Comparison of ENCODE assay signal across 17 cellular contexts in the genomic region with DNA sequence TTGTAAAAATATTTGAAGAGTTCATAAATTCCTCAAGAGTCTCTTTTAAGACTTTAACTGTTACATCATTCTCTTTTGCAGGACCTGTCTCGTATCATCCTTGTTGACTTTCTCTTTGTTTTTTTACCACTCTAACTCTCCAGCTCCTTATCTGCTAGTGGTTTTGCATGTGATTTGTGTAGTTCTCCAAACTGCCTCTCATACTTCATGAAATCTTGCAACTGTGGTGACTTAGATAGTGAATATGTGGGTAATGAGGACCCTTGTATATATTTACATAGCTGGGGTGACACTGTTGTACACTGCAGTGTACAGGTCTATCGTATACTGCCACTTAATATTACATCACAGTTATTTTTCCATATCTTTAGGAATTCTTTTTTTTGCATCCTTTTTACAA. TPM values are rescaled to one million over a fixed set of nuclear protein-coding genes. Genes with fewer than 3 reads are reported as not detected.
"Had no signal": no experiment of that assay in that cellular context is flagged by ENCODE, and none has a peak within 500 bp of the region (broad histone marks: within the 10 kb centered on the region; RNA-seq: fewer than 3 reads in every experiment).

No MANE protein-coding gene starts in this region.

- H3K4me3 ChIP-seq: esophagus squamous epithelium, heart right ventricle, ovary, sigmoid colon had no signal

- H3K36me3 ChIP-seq: esophagus squamous epithelium, heart right ventricle, ovary, sigmoid colon had no signal

- H3K9me3 ChIP-seq: esophagus squamous epithelium, ovary had no signal

- H3K27ac Mint-ChIP-seq: activated CD8-positive, alpha-beta memory T cell treated with anti-CD3 and anti-CD28 coated beads, Interleukin-2, amount 10 ng/mL, durations not matched to agents 7 days and 5 days; activated naive CD8-positive, alpha-beta T cell; activated T-cell treated with anti-CD3 and anti-CD28 coated beads, Interleukin-2, amount 50 U/mL, for 24 hours; T-helper 1 cell treated with Interleukin-12 subunit alpha and Interleukin-12 subunit beta and Interleukin-4 antibody, amounts not matched to agents 30 μg/mL and 1 μg/mL, for 36 hours; type B pancreatic cell had no signal

- H3K4me1 ChIP-seq: sigmoid colon had no signal

- H3K9me3 Mint-ChIP-seq: activated T-cell treated with anti-CD3 and anti-CD28 coated beads, Interleukin-2, amount 50 U/mL, for 24 hours; T-helper 1 cell treated with Interleukin-12 subunit alpha and Interleukin-12 subunit beta and Interleukin-4 antibody, amounts not matched to agents 30 μg/mL and 1 μg/mL, for 36 hours; type B pancreatic cell had no signal

- H3K4me3 Mint-ChIP-seq: activated CD8-positive, alpha-beta memory T cell treated with anti-CD3 and anti-CD28 coated beads, Interleukin-2, amount 10 ng/mL, durations not matched to agents 7 days and 5 days; activated naive CD8-positive, alpha-beta T cell; activated T-cell treated with anti-CD3 and anti-CD28 coated beads, Interleukin-2, amount 50 U/mL, for 24 hours; T-helper 1 cell treated with Interleukin-12 subunit alpha and Interleukin-12 subunit beta and Interleukin-4 antibody, amounts not matched to agents 30 μg/mL and 1 μg/mL, for 36 hours; type B pancreatic cell had no signal

- H3K27me3 Mint-ChIP-seq: activated naive CD8-positive, alpha-beta T cell; activated T-cell treated with anti-CD3 and anti-CD28 coated beads, Interleukin-2, amount 50 U/mL, for 24 hours; type B pancreatic cell had no signal

- DNase-seq: activated CD4-positive, alpha-beta T cell treated with anti-CD3 and anti-CD28 coated beads, Interleukin-2, amount 50 U/mL, for 4 hours; activated CD4-positive, CD25-positive, alpha-beta regulatory T cell treated with anti-CD3 and anti-CD28 coated beads, Interleukin-2, amount 50 U/mL, for 72 hours; activated CD8-positive, alpha-beta memory T cell treated with anti-CD3 and anti-CD28 coated beads, Interleukin-2, amount 10 ng/mL, durations not matched to agents 7 days and 5 days; activated effector memory CD4-positive, alpha-beta T cell treated with Interleukin-2 at 50 U/mL for 16 hours; activated T-cell treated with anti-CD3 and anti-CD28 coated beads, Interleukin-2, amount 50 U/mL, for 24 hours; aorta; esophagus squamous epithelium; heart right ventricle; ovary; sigmoid colon; stimulated activated CD4-positive, alpha-beta T cell treated with anti-CD3 and anti-CD28 coated beads, Interleukin-12 subunit alpha, Interleukin-12 subunit beta, amount 100 ng/mL, for 4 hours; stimulated activated naive CD4-positive, alpha-beta T cell treated with Interleukin-2 at 50 U/mL for 16 hours had no signal

- ATAC-seq: activated CD8-positive, alpha-beta memory T cell treated with anti-CD3 and anti-CD28 coated beads, Interleukin-2, amount 10 ng/mL, durations not matched to agents 7 days and 5 days; heart right ventricle had no signal

- H3K36me3 Mint-ChIP-seq: activated CD8-positive, alpha-beta memory T cell treated with anti-CD3 and anti-CD28 coated beads, Interleukin-2, amount 10 ng/mL, durations not matched to agents 7 days and 5 days; activated naive CD8-positive, alpha-beta T cell; type B pancreatic cell had no signal

- H3K27me3 ChIP-seq: esophagus squamous epithelium, heart right ventricle, ovary, sigmoid colon had no signal

RNA-seq across cellular contexts. Expression of gene GSG1, which starts 52.8 kb away (rescaled TPM):
- total RNA-seq: activated CD8-positive, alpha-beta memory T cell treated with anti-CD3 and anti-CD28 coated beads, Interleukin-2, amount 10 ng/mL, durations not matched to agents 7 days and 5 days; aorta; esophagus squamous epithelium; heart right ventricle; kidney epithelial cell; lower leg skin; ovary; sigmoid colon had no signal
